Comparison of ENCODE assay signal across 8 cellular contexts in the genomic region with DNA sequence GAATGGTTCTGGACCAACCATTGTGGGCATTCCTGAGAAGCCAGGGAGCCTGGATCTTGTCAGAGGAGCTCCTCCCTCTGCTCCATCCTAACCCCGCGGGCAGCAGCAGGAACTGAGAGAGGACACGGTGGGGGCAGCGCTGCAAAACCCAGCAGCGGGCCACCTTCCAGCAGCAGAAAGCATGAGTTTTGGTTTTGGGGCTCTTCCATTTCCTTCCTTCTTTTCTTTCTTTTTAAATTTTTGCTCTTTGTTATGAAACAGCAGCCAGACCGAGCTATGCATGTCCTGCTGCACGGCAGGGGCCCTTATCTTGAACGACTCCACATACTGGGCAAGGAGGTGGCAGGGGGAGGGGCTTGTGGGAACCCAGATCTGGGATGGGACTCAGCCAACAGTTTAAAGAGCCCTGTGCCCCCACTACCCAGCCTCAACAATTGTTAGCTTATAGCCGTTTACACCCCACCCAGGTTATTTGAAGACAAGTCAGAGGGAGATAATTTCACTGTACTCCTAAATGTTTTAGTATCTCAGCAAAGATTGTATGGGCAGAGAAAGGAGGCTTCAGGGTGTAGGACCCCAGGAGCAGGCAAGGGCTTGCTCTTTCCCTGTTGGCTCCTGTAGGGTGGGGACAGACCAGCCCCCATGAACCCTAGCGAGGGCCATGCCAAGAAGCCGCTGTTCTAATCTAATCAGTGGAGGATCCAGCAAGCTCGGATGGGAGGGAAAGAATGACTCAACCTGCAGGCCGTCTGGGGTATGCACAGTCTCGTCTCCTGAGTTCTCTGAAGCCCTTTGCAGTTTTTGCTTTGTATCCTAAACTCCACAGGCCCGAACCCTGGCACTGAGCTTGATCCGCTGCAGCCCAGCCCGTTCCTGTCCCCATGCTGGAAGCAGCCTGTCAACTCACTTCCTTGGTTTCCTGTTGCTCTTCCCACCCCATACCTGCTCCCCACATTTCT.
DNase-seq lines count a peak whose midpoint lies in the region; ATAC-seq and TF ChIP-seq lines count a peak whose summit lies in the region.

No MANE protein-coding gene starts in this region.

- H3K4me3 ChIP-seq in GM12864 (ENCODE audit: low read depth, low read length) (peak overlapping the region; percentile 12; the same call in 1 of the 2 replicates), iPS DF 6.9 (ENCODE audit: low read length) (no peak overlapping the region), spleen (peak overlapping the region in 5 of 8 donors; percentile 4 to 46 (median 15))

- no peak for TF ChIP-seq POLR2A in spleen (IDR thresholded peaks at IDR 0.05)

- TF ChIP-seq CTCF in GM12864 (IDR thresholded peaks at IDR 0.05; ENCODE audit: low read depth, low read length, missing control alignments), result no peak
- no peak for TF ChIP-seq CTCF in spleen (IDR thresholded peaks at IDR 0.05 in 8 of 11, conservative IDR thresholded peaks at IDR 0.05 in 3 of 11)

- no peaks in the 10 kb centered on the region for H3K9me3 ChIP-seq in iPS DF 6.9 (ENCODE audit: control insufficient read depth, insufficient read depth, low read length)
- no peaks in the 10 kb centered on the region for H3K9me3 ChIP-seq in spleen

- WGBS in iPS DF 6.9 (ENCODE audit: insufficient coverage, insufficient read length), result no CpG with 5 or more reads among the region's 17 CpGs
- WGBS in spleen, 5 donors, result 7 to 12% (median 8%) methylated on average over 17 of the region's 17 CpGs

- H3K27me3 Mint-ChIP-seq in activated naive CD8-positive, alpha-beta T cell treated with anti-CD3 and anti-CD28 coated beads, Interleukin-2, amount 50 U/mL, for 24 hours, result no peaks in the 10 kb centered on the region

- H3K27me3 ChIP-seq in iPS DF 6.9 (ENCODE audit: control insufficient read depth, insufficient read depth, low read length) (no peaks in the 10 kb centered on the region), spleen (replicated peaks in 1 of 7) (no peaks in the 10 kb centered on the region)

- peaks cover 99% of the 10 kb centered on the region for H3K4me1 Mint-ChIP-seq in activated naive CD8-positive, alpha-beta T cell treated with anti-CD3 and anti-CD28 coated beads, Interleukin-2, amount 50 U/mL, for 24 hours

- intact Hi-C loops in spleen (cut with DNase I; ENCODE audit: low total_unique reads), result no loop called here

- H3K4me3 Mint-ChIP-seq in activated naive CD8-positive, alpha-beta T cell treated with anti-CD3 and anti-CD28 coated beads, Interleukin-2, amount 50 U/mL, for 24 hours, result peak overlapping the region; percentile 81

- H3K4me1 ChIP-seq in iPS DF 6.9 (ENCODE audit: control insufficient read depth, insufficient read depth, low read length) (peaks cover 15% of the 10 kb centered on the region), spleen (peaks cover 83 to 100% (median 99%) of the 10 kb centered on the region in 6 donors)

- H3K36me3 ChIP-seq in iPS DF 6.9 (ENCODE audit: control insufficient read depth, insufficient read depth, low read length) (no peaks in the 10 kb centered on the region), spleen (peaks cover 0 to 6% (median 0%) of the 10 kb centered on the region in 6 donors)

- peak; percentile 66 for ATAC-seq in activated naive CD8-positive, alpha-beta T cell treated with anti-CD3 and anti-CD28 coated beads, Interleukin-2, amount 50 U/mL, for 24 hours

- no peaks in the 10 kb centered on the region for H3K9me3 Mint-ChIP-seq in activated naive CD8-positive, alpha-beta T cell treated with anti-CD3 and anti-CD28 coated beads, Interleukin-2, amount 50 U/mL, for 24 hours

- DNase-seq in GM12864 (ENCODE audit: low read depth), result no peak
- DNase-seq in NOMO-1 treated with DMSO at 0.1 percent for 48 hours (lab: John Stamatoyannopoulos, UW; ENCODE audit: unreplicated experiment), result peak; percentile 81
- peak; percentile 58 for DNase-seq in activated naive CD8-positive, alpha-beta T cell treated with anti-CD3 and anti-CD28 coated beads, Interleukin-2, amount 50 U/mL, for 24 hours
- no peak for DNase-seq in iPS DF 6.9 (ENCODE audit: low read depth, low spot score)
- DNase-seq in spleen, result peak; percentile 88
- no peak for DNase-seq in putamen (ENCODE audit: low spot score)
- DNase-seq in cerebellum (ENCODE audit: low spot score), result no peak
- no peak for DNase-seq in NCI-H446 (lab: John Stamatoyannopoulos, UW)

- H3K36me3 Mint-ChIP-seq in activated naive CD8-positive, alpha-beta T cell treated with anti-CD3 and anti-CD28 coated beads, Interleukin-2, amount 50 U/mL, for 24 hours (ENCODE audit: low read depth), result peaks cover 21% of the 10 kb centered on the region

- peak overlapping the region; percentile 66 for H3K27ac ChIP-seq in iPS DF 6.9 (ENCODE audit: low read length)
- H3K27ac ChIP-seq in spleen, result peak overlapping the region; percentile 32 to 100 (median 88)

- H3K27ac Mint-ChIP-seq in activated naive CD8-positive, alpha-beta T cell treated with anti-CD3 and anti-CD28 coated beads, Interleukin-2, amount 50 U/mL, for 24 hours, result peak overlapping the region; percentile 100

Comparison
In these comparisons a context has a peak if more than half of its experiments do, and no peak if none do; other contexts are left out.
1. DNase-seq: peak in NOMO-1 treated with DMSO at 0.1 percent for 48 hours (single experiment), activated naive CD8-positive, alpha-beta T cell treated with anti-CD3 and anti-CD28 coated beads, Interleukin-2, amount 50 U/mL, for 24 hours (single experiment) and spleen (single experiment); none in GM12864 (single experiment), iPS DF 6.9 (single experiment), putamen (single experiment), cerebellum (single experiment) and NCI-H446 (0 of 2).